In genomic region chr4:111959202-111959601, GRCh38 we compare ENCODE assay signal across 10 cellular contexts.
DNase-seq lines count a peak whose midpoint lies in the region; ATAC-seq and TF ChIP-seq lines count a peak whose summit lies in the region.
"Had no signal": no experiment of that assay in that cellular context is flagged by ENCODE, and none has a peak within 500 bp of the region (broad histone marks: within the 10 kb centered on the region; RNA-seq: fewer than 3 reads in every experiment).

No MANE protein-coding gene starts in this region.

- CTCF ChIA-PET in IMR-90 (lab: Yijun Ruan, JAX): no interaction called here

- BruUV-seq in IMR-90 (replicated peaks; lab: Mats Ljungman, UMichigan): no TSS peak

- no peak overlapping the region for H3K23ac ChIP-seq in IMR-90 (ENCODE audit: low read depth, low read length)

- H3K9me1 ChIP-seq in IMR-90 (ENCODE audit: insufficient read depth, low read length): no peaks in the 10 kb centered on the region

- H3K18ac ChIP-seq in IMR-90 (ENCODE audit: low read depth, low read length): no peak overlapping the region

- no peak overlapping the region for H2AK5ac ChIP-seq in IMR-90 (ENCODE audit: low read depth, low read length)

- no peaks in the 10 kb centered on the region for H3K9me3 ChIP-seq in IMR-90 (ENCODE audit: control insufficient read depth, insufficient read depth, low read length)

- no peak overlapping the region for H2AK9ac ChIP-seq in IMR-90 (replicated peaks; ENCODE audit: low read depth, low read length, poor library complexity)

- H3K4ac ChIP-seq in IMR-90 (ENCODE audit: low read depth, low read length): no peak overlapping the region

- no peaks in the 10 kb centered on the region for H3K4me1 ChIP-seq in IMR-90 (ENCODE audit: control insufficient read depth, insufficient read depth, low read length)

- no peak overlapping the region for H2AFZ ChIP-seq in IMR-90 (replicated peaks; ENCODE audit: low read length, poor library complexity)

- H4K5ac ChIP-seq in IMR-90 (ENCODE audit: low read depth, low read length): no peak overlapping the region

- no peaks in the 10 kb centered on the region for H3K27me3 ChIP-seq in IMR-90 (ENCODE audit: control insufficient read depth, insufficient read depth, low read length)

- H3K4me2 ChIP-seq in IMR-90 (ENCODE audit: low read depth, low read length): no peak overlapping the region

- TF ChIP-seq POLR2A in IMR-90 (IDR thresholded peaks at IDR 0.05; ENCODE audit: low read depth, low read length): no peak
- no peak for TF ChIP-seq POLR2A in lower leg skin (IDR thresholded peaks at IDR 0.05)

- no peak overlapping the region for H2BK15ac ChIP-seq in IMR-90 (ENCODE audit: low read depth, low read length)

- ATAC-seq in GM21717 (IDR thresholded peaks at IDR 0.05; ENCODE audit: unreplicated experiment) (peak; percentile 50), IMR-90 (ENCODE audit: low read depth) (no peak), GM19455 (IDR thresholded peaks at IDR 0.05; ENCODE audit: unreplicated experiment) (no peak), HG03108 (IDR thresholded peaks at IDR 0.05; ENCODE audit: unreplicated experiment) (no peak)
- ATAC-seq: activated T-helper 17 cell treated with anti-CD3 and anti-CD28 coated beads, Interleukin-2, amount 50 U/mL, for 72 hours had no signal

- H4K8ac ChIP-seq in IMR-90 (ENCODE audit: low read depth in 2 of 2, low read length in 2 of 2): no peak overlapping the region

- no peak overlapping the region for H2BK20ac ChIP-seq in IMR-90 (ENCODE audit: low read depth, low read length)

- in situ Hi-C loops in IMR-90 (cut with MboI; ENCODE audit: low sequenced_read_pairs): no loop called here

- no peak overlapping the region for H4K91ac ChIP-seq in IMR-90 (ENCODE audit: insufficient read depth, low read depth, low read length)

- H3K4me3 ChIP-seq in IMR-90 (ENCODE audit: insufficient read depth, low read depth, low read length): no peak overlapping the region
- no peak overlapping the region for H3K4me3 ChIP-seq in choroid plexus epithelial cell (ENCODE audit: low read depth, low read length)
- no peak overlapping the region for H3K4me3 ChIP-seq in lower leg skin (ENCODE audit: low read depth, poor library complexity, severe bottlenecking)

- no peak overlapping the region for H3K9ac ChIP-seq in IMR-90 (ENCODE audit: low read depth, low read length)

- no CpG with 5 or more reads among the region's 1 CpG for WGBS in IMR-90 (ENCODE audit: extremely low coverage in 2 of 2, insufficient read length in 1 of 2), 2 experiments
- 29 to 57% methylated on average over 1 of the region's 1 CpG for WGBS in lower leg skin, 2 donors

- peak; percentile 36 for DNase-seq in AG08395 (ENCODE audit: low spot score)
- peak; percentile 10 for DNase-seq in IMR-90
- DNase-seq in choroid plexus epithelial cell (ENCODE audit: low read depth): peak; percentile 54
- DNase-seq in AG20443 (ENCODE audit: low spot score): no peak
- DNase-seq in lower leg skin (ENCODE audit: low spot score in 2 of 2): no peak
- DNase-seq: stimulated activated CD4-positive, alpha-beta T cell treated with anti-CD3 and anti-CD28 coated beads, Interleukin-4, amount 100 ng/mL, for 24 hours had no signal

- H3K79me1 ChIP-seq in IMR-90 (ENCODE audit: low read depth in 1 of 2, low read length in 2 of 2): no peaks in the 10 kb centered on the region

- H3K36me3 ChIP-seq in IMR-90 (ENCODE audit: control insufficient read depth, insufficient read depth, low read length): no peaks in the 10 kb centered on the region

- no peak overlapping the region for H3K27ac ChIP-seq in IMR-90 (ENCODE audit: insufficient read depth, low read length)

- no peak overlapping the region for H3K14ac ChIP-seq in IMR-90 (replicated peaks; ENCODE audit: low read depth, low read length)

- no peak overlapping the region for H3K56ac ChIP-seq in IMR-90 (ENCODE audit: extremely low read depth, insufficient read depth, low read length)

- TF ChIP-seq CTCF in IMR-90 (conservative IDR thresholded peaks at IDR 0.05; ENCODE audit: low read depth, low read length) (no peak), choroid plexus epithelial cell (conservative IDR thresholded peaks at IDR 0.05; ENCODE audit: low read depth, low read length) (no peak), lower leg skin (IDR thresholded peaks at IDR 0.05) (no peak)

- POLR2A ChIA-PET in IMR-90 (lab: Charles Lee; ENCODE audit: unreplicated experiment): no interaction called here

- no peak overlapping the region for H2BK5ac ChIP-seq in IMR-90 (ENCODE audit: low read depth, low read length, poor library complexity, severe bottlenecking)

- no peaks in the 10 kb centered on the region for H4K20me1 ChIP-seq in IMR-90 (ENCODE audit: insufficient read depth, low read length)

- dilution Hi-C loops in IMR-90 (cut with HindIII; ENCODE audit: low sequenced_read_pairs, unreplicated experiment): no loop called here

- no peak for TF ChIP-seq RAD21 in IMR-90 (IDR thresholded peaks at IDR 0.05; ENCODE audit: low read length)

- intact Hi-C loops in IMR-90 (cut with micrococcal nuclease): no loop called here
- intact Hi-C loops in lower leg skin (cut with DNase I; ENCODE audit: low total_unique reads): no loop called here

- no peak overlapping the region for H2BK120ac ChIP-seq in IMR-90 (ENCODE audit: low read depth, low read length)

TF ChIP-seq in IMR-90, 13 proteins besides CTCF, POLR2A, EP300 and RAD21:
- no peak for TF ChIP-seq FOS (IDR thresholded peaks at IDR 0.05; ENCODE audit: low read depth, low read length)
- TF ChIP-seq RCOR1 (IDR thresholded peaks at IDR 0.05; ENCODE audit: insufficient replicate concordance, low read length): no peak
- TF ChIP-seq MAFK (IDR thresholded peaks at IDR 0.05; ENCODE audit: low read depth, low read length): no peak
- TF ChIP-seq MXI1 (IDR thresholded peaks at IDR 0.05; ENCODE audit: borderline replicate concordance, low read depth, low read length): no peak
- no peak for TF ChIP-seq MAZ (IDR thresholded peaks at IDR 0.05; ENCODE audit: borderline replicate concordance, low read depth, low read length)
- TF ChIP-seq, protein P1, sequence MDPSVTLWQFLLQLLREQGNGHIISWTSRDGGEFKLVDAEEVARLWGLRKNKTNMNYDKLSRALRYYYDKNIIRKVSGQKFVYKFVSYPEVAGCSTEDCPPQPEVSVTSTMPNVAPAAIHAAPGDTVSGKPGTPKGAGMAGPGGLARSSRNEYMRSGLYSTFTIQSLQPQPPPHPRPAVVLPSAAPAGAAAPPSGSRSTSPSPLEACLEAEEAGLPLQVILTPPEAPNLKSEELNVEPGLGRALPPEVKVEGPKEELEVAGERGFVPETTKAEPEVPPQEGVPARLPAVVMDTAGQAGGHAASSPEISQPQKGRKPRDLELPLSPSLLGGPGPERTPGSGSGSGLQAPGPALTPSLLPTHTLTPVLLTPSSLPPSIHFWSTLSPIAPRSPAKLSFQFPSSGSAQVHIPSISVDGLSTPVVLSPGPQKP (IDR thresholded peaks at IDR 0.05; ENCODE audit: borderline replicate concordance, low read depth, low read length): no peak
- no peak for TF ChIP-seq BHLHE40 (IDR thresholded peaks at IDR 0.05; ENCODE audit: low read depth, low read length)
- no peak for TF ChIP-seq USF2 (IDR thresholded peaks at IDR 0.05; ENCODE audit: low read depth, low read length)
- no peak for TF ChIP-seq CHD1 (IDR thresholded peaks at IDR 0.05; ENCODE audit: low read depth, low read length)
- TF ChIP-seq NFE2L2 (IDR thresholded peaks at IDR 0.05; ENCODE audit: low read depth, low read length): no peak
- TF ChIP-seq SMC3 (IDR thresholded peaks at IDR 0.05; ENCODE audit: low read depth, low read length): no peak
- TF ChIP-seq CEBPB (IDR thresholded peaks at IDR 0.05; ENCODE audit: low read depth, low read length): no peak
- TF ChIP-seq RFX5 (IDR thresholded peaks at IDR 0.05; ENCODE audit: low read depth, low read length): no peak
TF ChIP-seq in IMR-90: peak in this region for 0.

Comparison
In these comparisons a context has a peak if more than half of its experiments do, and no peak if none do; other contexts are left out.
1. DNase-seq: peak in AG08395 (single experiment), IMR-90 (single experiment) and choroid plexus epithelial cell (single experiment); none in AG20443 (single experiment) and lower leg skin (0 of 2).